In genomic region chr6:135036731-135037420, GRCh38 we compare ENCODE assay signal across 28 cellular contexts. TPM values are rescaled to one million over a fixed set of nuclear protein-coding genes. Genes with fewer than 3 reads are reported as not detected.
A peak's percentile ranks its signal among the peaks of the same experiment; 100 is the strongest.
DNase-seq lines count a peak whose midpoint lies in the region; ATAC-seq and TF ChIP-seq lines count a peak whose summit lies in the region.
"Had no signal": no experiment of that assay in that cellular context is flagged by ENCODE, and none has a peak within 500 bp of the region (broad histone marks: within the 10 kb centered on the region; RNA-seq: fewer than 3 reads in every experiment).

No MANE protein-coding gene starts in this region.

- POLR2A ChIA-PET in activated CD4-positive, alpha-beta T cell treated with anti-CD3 and anti-CD28 coated beads for 36 hours (lab: Charles Lee): interaction anchor here (0.6 kb wide), 1 partner anchor 39 kb away, joined by 4 read pairs; no protein-coding TSS in a partner anchor
- POLR2A ChIA-PET in CD8-positive, alpha-beta T cell (lab: Charles Lee): no interaction called here

- H3K27me3 Mint-ChIP-seq in activated CD4-positive, alpha-beta T cell treated with anti-CD3 and anti-CD28 coated beads for 36 hours: no peaks in the 10 kb centered on the region
- H3K27me3 Mint-ChIP-seq in CD8-positive, alpha-beta T cell (ENCODE audit: low read depth): no peaks in the 10 kb centered on the region
- no peaks in the 10 kb centered on the region for H3K27me3 Mint-ChIP-seq in activated T-helper 2 cell treated with anti-CD3 and anti-CD28 coated beads, Interferon-gamma antibody, Interleukin-2, Interleukin-4, amounts not matched to agents 10 μg/mL and 5 μg/mL and 100 μg/mL, durations not matched to agents 14 hours and 24 hours and 36 hours (ENCODE audit: low read depth)
- H3K27me3 Mint-ChIP-seq in mesothelial cell of epicardium (ENCODE audit: low read depth): no peaks in the 10 kb centered on the region
- no peaks in the 10 kb centered on the region; the same call in 1 of the 2 replicates for H3K27me3 Mint-ChIP-seq in HFFc6 (ENCODE audit: insufficient read depth)
- H3K27me3 Mint-ChIP-seq: activated CD4-positive, alpha-beta T cell treated with anti-CD3 and anti-CD28 coated beads, Interleukin-2, amount 10 ng/mL, durations not matched to agents 7 days and 5 days had no signal

- intact Hi-C loops in activated CD4-positive, alpha-beta T cell treated with anti-CD3 and anti-CD28 coated beads for 36 hours (cut with DNase I, micrococcal nuclease): no loop called here
- intact Hi-C loops in CD8-positive, alpha-beta T cell (cut with DNase I, micrococcal nuclease): loop anchor here in 1 of 2 experiments (10.0 kb wide), 1 partner anchor 1208 kb away; no protein-coding TSS in a partner anchor
- intact Hi-C loops in activated T-helper 2 cell treated with anti-CD3 and anti-CD28 coated beads, Interferon-gamma antibody, Interleukin-2, Interleukin-4, amounts not matched to agents 10 μg/mL and 5 μg/mL and 100 μg/mL, durations not matched to agents 14 hours and 24 hours and 36 hours (cut with micrococcal nuclease): no loop called here

- H3K4me3 ChIP-seq in CD8-positive, alpha-beta T cell (ENCODE audit: low read depth, low read length): no peak overlapping the region
- H3K4me3 ChIP-seq: ascending aorta, GM23248, left lung had no signal

- peak overlapping the region; percentile 11 for H3K27ac Mint-ChIP-seq in activated CD4-positive, alpha-beta T cell treated with anti-CD3 and anti-CD28 coated beads for 36 hours
- H3K27ac Mint-ChIP-seq in CD8-positive, alpha-beta T cell: peak overlapping the region; percentile 67
- peak overlapping the region; percentile 22 for H3K27ac Mint-ChIP-seq in activated T-helper 2 cell treated with anti-CD3 and anti-CD28 coated beads, Interferon-gamma antibody, Interleukin-2, Interleukin-4, amounts not matched to agents 10 μg/mL and 5 μg/mL and 100 μg/mL, durations not matched to agents 14 hours and 24 hours and 36 hours
- H3K27ac Mint-ChIP-seq in mesothelial cell of epicardium (peak overlapping the region; percentile 13), HFFc6 (no peak overlapping the region)
- H3K27ac Mint-ChIP-seq: endodermal cell; stimulated activated effector memory CD8-positive, alpha-beta T cell treated with anti-CD3 and anti-CD28 coated beads, Interleukin-12 subunit alpha, Interleukin-12 subunit beta, amount 100 ng/mL, for 72 hours had no signal

- no peak for TF ChIP-seq CTCF in CD8-positive, alpha-beta T cell (IDR thresholded peaks at IDR 0.05)
- TF ChIP-seq CTCF in mesothelial cell of epicardium (IDR thresholded peaks at IDR 0.05; ENCODE audit: unreplicated experiment) (no peak), HFFc6 (IDR thresholded peaks at IDR 0.05) (no peak)

- no peaks in the 10 kb centered on the region for H3K9me3 Mint-ChIP-seq in activated CD4-positive, alpha-beta T cell treated with anti-CD3 and anti-CD28 coated beads for 36 hours (ENCODE audit: low read depth)
- H3K9me3 Mint-ChIP-seq in CD8-positive, alpha-beta T cell: no peaks in the 10 kb centered on the region
- no peaks in the 10 kb centered on the region for H3K9me3 Mint-ChIP-seq in activated T-helper 2 cell treated with anti-CD3 and anti-CD28 coated beads, Interferon-gamma antibody, Interleukin-2, Interleukin-4, amounts not matched to agents 10 μg/mL and 5 μg/mL and 100 μg/mL, durations not matched to agents 14 hours and 24 hours and 36 hours
- no peaks in the 10 kb centered on the region for H3K9me3 Mint-ChIP-seq in mesothelial cell of epicardium
- no peaks in the 10 kb centered on the region for H3K9me3 Mint-ChIP-seq in HFFc6
- H3K9me3 Mint-ChIP-seq: activated CD4-positive, alpha-beta T cell treated with anti-CD3 and anti-CD28 coated beads, Interleukin-2, amount 10 ng/mL, durations not matched to agents 7 days and 5 days; CD14-positive monocyte; endodermal cell; stimulated activated effector memory CD8-positive, alpha-beta T cell treated with anti-CD3 and anti-CD28 coated beads, Interleukin-12 subunit alpha, Interleukin-12 subunit beta, amount 100 ng/mL, for 72 hours had no signal

- CTCF ChIA-PET in activated CD4-positive, alpha-beta T cell treated with anti-CD3 and anti-CD28 coated beads for 36 hours (lab: Charles Lee): interaction anchor here (1.0 to 1.1 kb wide), 3 partner anchors 9 to 147 kb away, joined by 3 read pairs; no protein-coding TSS in a partner anchor
- CTCF ChIA-PET in CD8-positive, alpha-beta T cell (lab: Charles Lee): interaction anchor here (0.9 to 1.5 kb wide), 4 partner anchors 15 to 147 kb away, joined by 3 to 4 read pairs (median 3); no protein-coding TSS in a partner anchor

- no peak overlapping the region for H3K4me3 Mint-ChIP-seq in activated CD4-positive, alpha-beta T cell treated with anti-CD3 and anti-CD28 coated beads for 36 hours
- H3K4me3 Mint-ChIP-seq in CD8-positive, alpha-beta T cell: no peak overlapping the region
- H3K4me3 Mint-ChIP-seq in activated T-helper 2 cell treated with anti-CD3 and anti-CD28 coated beads, Interferon-gamma antibody, Interleukin-2, Interleukin-4, amounts not matched to agents 10 μg/mL and 5 μg/mL and 100 μg/mL, durations not matched to agents 14 hours and 24 hours and 36 hours (ENCODE audit: low read depth): no peak overlapping the region
- H3K4me3 Mint-ChIP-seq in mesothelial cell of epicardium (no peak overlapping the region), HFFc6 (no peak overlapping the region)
- H3K4me3 Mint-ChIP-seq: activated CD4-positive, alpha-beta T cell treated with anti-CD3 and anti-CD28 coated beads, Interleukin-2, amount 10 ng/mL, durations not matched to agents 7 days and 5 days; CD14-positive monocyte; endodermal cell; stimulated activated effector memory CD8-positive, alpha-beta T cell treated with anti-CD3 and anti-CD28 coated beads, Interleukin-12 subunit alpha, Interleukin-12 subunit beta, amount 100 ng/mL, for 72 hours had no signal

- no peak for DNase-seq in activated CD4-positive, alpha-beta T cell treated with anti-CD3 and anti-CD28 coated beads for 36 hours
- DNase-seq in activated CD4-positive, alpha-beta T cell treated with anti-CD3 and anti-CD28 coated beads for 4 hours: no peak
- DNase-seq in CD8-positive, alpha-beta T cell: no peak
- DNase-seq in activated T-helper 2 cell treated with anti-CD3 and anti-CD28 coated beads, Interferon-gamma antibody, Interleukin-2, Interleukin-4, amounts not matched to agents 10 μg/mL and 5 μg/mL and 100 μg/mL, durations not matched to agents 14 hours and 24 hours and 36 hours (ENCODE audit: low spot score): no peak
- DNase-seq in mesothelial cell of epicardium (ENCODE audit: low spot score in 2 of 2, unreplicated experiment in 2 of 2): no peak
- no peak for DNase-seq in stimulated activated CD4-positive, alpha-beta T cell treated with anti-CD3 and anti-CD28 coated beads, Interleukin-15, amount 100 ng/mL, for 24 hours
- DNase-seq in C1 segment of cervical spinal cord (lab: John Stamatoyannopoulos, UW): no peak
- no peak for DNase-seq in HFFc6
- DNase-seq: activated CD4-positive, alpha-beta T cell treated with anti-CD3 and anti-CD28 coated beads, Interleukin-2, amount 10 ng/mL, durations not matched to agents 7 days and 5 days; activated naive CD4-positive, alpha-beta T cell treated with anti-CD3 and anti-CD28 coated beads, Interleukin-2, amount 50 U/mL, for 16 hours; caudate nucleus; cortex of kidney; endodermal cell; glutamatergic neuron; GM23248; Karpas-422; left lung; mesenchymal stem cell; NCI-H1417; NCI-H2029; NCI-H2227 treated with DMSO at 0.1 percent for 48 hours; NCI-H69; occipital lobe; Right ventricle myocardium superior had no signal

- ATAC-seq in activated CD4-positive, alpha-beta T cell treated with anti-CD3 and anti-CD28 coated beads for 36 hours: no peak
- ATAC-seq in CD8-positive, alpha-beta T cell: no peak
- ATAC-seq: left lung; stimulated activated effector memory CD8-positive, alpha-beta T cell treated with anti-CD3 and anti-CD28 coated beads, Interleukin-12 subunit alpha, Interleukin-12 subunit beta, amount 100 ng/mL, for 72 hours had no signal

- peaks cover 37% of the 10 kb centered on the region for H3K4me1 Mint-ChIP-seq in activated CD4-positive, alpha-beta T cell treated with anti-CD3 and anti-CD28 coated beads for 36 hours
- peaks cover 36% of the 10 kb centered on the region for H3K4me1 Mint-ChIP-seq in CD8-positive, alpha-beta T cell (ENCODE audit: low read depth)
- H3K4me1 Mint-ChIP-seq in activated T-helper 2 cell treated with anti-CD3 and anti-CD28 coated beads, Interferon-gamma antibody, Interleukin-2, Interleukin-4, amounts not matched to agents 10 μg/mL and 5 μg/mL and 100 μg/mL, durations not matched to agents 14 hours and 24 hours and 36 hours (ENCODE audit: low read depth): peaks cover 16% of the 10 kb centered on the region
- no peaks in the 10 kb centered on the region for H3K4me1 Mint-ChIP-seq in mesothelial cell of epicardium
- no peaks in the 10 kb centered on the region for H3K4me1 Mint-ChIP-seq in HFFc6 (ENCODE audit: low read depth)
- H3K4me1 Mint-ChIP-seq: CD14-positive monocyte, endodermal cell had no signal

- H3K9me3 ChIP-seq in CD8-positive, alpha-beta T cell (ENCODE audit: low read length): no peaks in the 10 kb centered on the region
- H3K9me3 ChIP-seq: ascending aorta, left lung had no signal

- no peaks in the 10 kb centered on the region for H3K27me3 ChIP-seq in CD8-positive, alpha-beta T cell (ENCODE audit: insufficient read depth, low read length)
- H3K27me3 ChIP-seq: ascending aorta, left lung had no signal

- peaks cover 49% of the 10 kb centered on the region for H3K36me3 Mint-ChIP-seq in activated CD4-positive, alpha-beta T cell treated with anti-CD3 and anti-CD28 coated beads for 36 hours (ENCODE audit: low read depth)
- peaks cover 62% of the 10 kb centered on the region for H3K36me3 Mint-ChIP-seq in CD8-positive, alpha-beta T cell
- H3K36me3 Mint-ChIP-seq in activated T-helper 2 cell treated with anti-CD3 and anti-CD28 coated beads, Interferon-gamma antibody, Interleukin-2, Interleukin-4, amounts not matched to agents 10 μg/mL and 5 μg/mL and 100 μg/mL, durations not matched to agents 14 hours and 24 hours and 36 hours (ENCODE audit: low read depth): peaks cover 62% of the 10 kb centered on the region
- H3K36me3 Mint-ChIP-seq in mesothelial cell of epicardium: peaks cover 12% of the 10 kb centered on the region
- H3K36me3 Mint-ChIP-seq in HFFc6 (ENCODE audit: low read depth): peaks cover 15% of the 10 kb centered on the region

- no peaks in the 10 kb centered on the region for H3K4me1 ChIP-seq in CD8-positive, alpha-beta T cell (ENCODE audit: insufficient read depth, low read length)
- H3K4me1 ChIP-seq: ascending aorta, left lung had no signal

- H3K36me3 ChIP-seq in CD8-positive, alpha-beta T cell (ENCODE audit: insufficient read depth, low read length): no peaks in the 10 kb centered on the region

- H3K27ac ChIP-seq in CD8-positive, alpha-beta T cell (ENCODE audit: low read depth, low read length): no peak overlapping the region
- H3K27ac ChIP-seq: ascending aorta, GM23248, left lung, VCaP had no signal

RNA-seq across cellular contexts. Expression of gene HBS1L, which starts 17.7 kb away (rescaled TPM):
- total RNA-seq in activated CD4-positive, alpha-beta T cell treated with anti-CD3 and anti-CD28 coated beads for 36 hours: 100 to 1,000 TPM; 133 to 141 TPM
- 100 to 1,000 TPM; 119 to 123 TPM for total RNA-seq in CD8-positive, alpha-beta T cell
- total RNA-seq in activated T-helper 2 cell treated with anti-CD3 and anti-CD28 coated beads, Interferon-gamma antibody, Interleukin-2, Interleukin-4, amounts not matched to agents 10 μg/mL and 5 μg/mL and 100 μg/mL, durations not matched to agents 14 hours and 24 hours and 36 hours: 99.2 and 102 TPM in 2 replicates
- total RNA-seq in mesothelial cell of epicardium: 73.8 to 75.7 TPM (median 74.9 TPM) in 3 replicates
- 100 to 1,000 TPM; 100 to 123 (median 107) TPM for total RNA-seq in HFFc6 (2021; fragmentation: NEBNext Ultra II Directional; extraction: Animal tissue kit (Norgen Biotek cat#: 25700))
